25 cellular contexts compared by ENCODE assay signal in genomic region chr13:80448725-80449124, GRCh38.
"Had no signal": no experiment of that assay in that cellular context is flagged by ENCODE, and none has a peak within 500 bp of the region (broad histone marks: within the 10 kb centered on the region; RNA-seq: fewer than 3 reads in every experiment).

No MANE protein-coding gene starts in this region.

- H3K27ac ChIP-seq: ascending aorta, body of pancreas, Peyer's patch, RWPE1, SJCRH30, WERI-Rb-1 had no signal

- H3K9me2 ChIP-seq: SK-N-SH had no signal

- H3K9me3 ChIP-seq: ascending aorta, body of pancreas, Peyer's patch, SJCRH30, SK-N-SH had no signal

- H3K4me1 ChIP-seq: body of pancreas, Peyer's patch had no signal

- ATAC-seq: activated CD4-positive, CD25-positive, alpha-beta regulatory T cell treated with anti-CD3 and anti-CD28 coated beads, Interleukin-2, amount 50 U/mL, for 24 hours; activated CD8-positive, alpha-beta T cell treated with anti-CD3 and anti-CD28 coated beads for 36 hours; body of pancreas; K562 had no signal

- H3K4me2 ChIP-seq: SK-N-SH had no signal

- H3K9ac ChIP-seq: SK-N-SH had no signal

- H3K36me3 ChIP-seq: ascending aorta, Peyer's patch, SJCRH30, WERI-Rb-1 had no signal

- H3K27me3 ChIP-seq: ascending aorta, body of pancreas, Peyer's patch, SJCRH30 had no signal

- H3K4me3 ChIP-seq: ascending aorta, body of pancreas, K562, Peyer's patch, SJCRH30 had no signal

- FAIRE-seq: bronchial epithelial cell, K562 had no signal

- DNase-seq: activated CD4-positive, alpha-beta T cell treated with anti-CD3 and anti-CD28 coated beads for 4 hours; activated CD8-positive, alpha-beta memory T cell treated with anti-CD3 and anti-CD28 coated beads, Interleukin-2, amount 50 U/mL, for 48 hours; activated CD8-positive, alpha-beta T cell treated with anti-CD3 and anti-CD28 coated beads for 36 hours; activated T-cell treated with anti-CD3 and anti-CD28 coated beads, Interleukin-2, amount 50 U/mL, for 1 hour; amniotic stem cell; body of pancreas; central memory CD4-positive, alpha-beta T cell; Karpas-422; NCI-H1105; NCI-H1436; NCI-H1694 treated with DMSO at 0.1 percent for 48 hours; NCI-H2081; NCI-H446; NK-92 treated with Interleukin-12 subunit alpha and Interleukin-12 subunit beta, amount 100 ng/mL, for 24 hours; Peyer's patch; Right ventricle myocardium superior; SJCRH30; SK-N-SH; T-helper 1 cell; WERI-Rb-1 had no signal
